ENCODE assay signal across 17 cellular contexts in genomic region chr5:133401731-133402347, GRCh38.
"Had no signal": no experiment of that assay in that cellular context is flagged by ENCODE, and none has a peak within 500 bp of the region (broad histone marks: within the 10 kb centered on the region; RNA-seq: fewer than 3 reads in every experiment).

No MANE protein-coding gene starts in this region.

- H3K4me3 ChIP-seq: gastrocnemius medialis, heart left ventricle, lower lobe of right lung had no signal

- H3K27me3 Mint-ChIP-seq: activated naive CD4-positive, alpha-beta T cell treated with anti-CD3 and anti-CD28 coated beads, Interleukin-2, amount 50 U/mL, for 24 hours; central memory CD8-positive, alpha-beta T cell; stimulated activated memory B cell treated with anti-CD40 and anti-IgM and Interleukin-4, amounts not matched to agents 10 μg/mL and 1 μg/mL and 100 μg/mL, for 72 hours had no signal

- H3K36me3 ChIP-seq: gastrocnemius medialis, heart left ventricle, lower lobe of right lung had no signal

- H3K4me3 Mint-ChIP-seq: activated naive CD4-positive, alpha-beta T cell treated with anti-CD3 and anti-CD28 coated beads, Interleukin-2, amount 50 U/mL, for 24 hours; central memory CD8-positive, alpha-beta T cell; immature natural killer cell; stimulated activated memory B cell treated with anti-CD40 and anti-IgM and Interleukin-4, amounts not matched to agents 10 μg/mL and 1 μg/mL and 100 μg/mL, for 72 hours had no signal

- H3K9me3 Mint-ChIP-seq: activated naive CD4-positive, alpha-beta T cell treated with anti-CD3 and anti-CD28 coated beads, Interleukin-2, amount 50 U/mL, for 24 hours; central memory CD8-positive, alpha-beta T cell; stimulated activated memory B cell treated with anti-CD40 and anti-IgM and Interleukin-4, amounts not matched to agents 10 μg/mL and 1 μg/mL and 100 μg/mL, for 72 hours had no signal

- H3K27me3 ChIP-seq: gastrocnemius medialis had no signal

- ATAC-seq: heart left ventricle; lower lobe of right lung; stimulated activated memory B cell treated with anti-CD40 and anti-IgM and Interleukin-4, amounts not matched to agents 10 μg/mL and 1 μg/mL and 100 μg/mL, for 72 hours had no signal

- H3K4me1 ChIP-seq: heart left ventricle, lower lobe of right lung, parathyroid adenoma had no signal

- H3K36me3 Mint-ChIP-seq: activated naive CD4-positive, alpha-beta T cell treated with anti-CD3 and anti-CD28 coated beads, Interleukin-2, amount 50 U/mL, for 24 hours; immature natural killer cell; stimulated activated memory B cell treated with anti-CD40 and anti-IgM and Interleukin-4, amounts not matched to agents 10 μg/mL and 1 μg/mL and 100 μg/mL, for 72 hours had no signal

- H3K9me3 ChIP-seq: gastrocnemius medialis, heart left ventricle, lower lobe of right lung had no signal

- H3K27ac ChIP-seq: epithelial cell of prostate, gastrocnemius medialis, heart left ventricle, lower lobe of right lung, parathyroid adenoma had no signal

- DNase-seq: activated CD4-positive, alpha-beta T cell treated with anti-CD3 and anti-CD28 coated beads for 48 hours; activated CD8-positive, alpha-beta memory T cell treated with anti-CD3 and anti-CD28 coated beads for 24 hours; activated T-cell treated with anti-CD3 and anti-CD28 coated beads for 4 hours; amniotic stem cell; cortex of kidney; effector memory CD4-positive, alpha-beta T cell; gastrocnemius medialis; immature natural killer cell; lower lobe of right lung; midbrain; T-helper 2 cell had no signal

- H3K9ac ChIP-seq: parathyroid adenoma had no signal

- H3K27ac Mint-ChIP-seq: activated naive CD4-positive, alpha-beta T cell treated with anti-CD3 and anti-CD28 coated beads, Interleukin-2, amount 50 U/mL, for 24 hours; immature natural killer cell; stimulated activated memory B cell treated with anti-CD40 and anti-IgM and Interleukin-4, amounts not matched to agents 10 μg/mL and 1 μg/mL and 100 μg/mL, for 72 hours had no signal
